18 cellular contexts compared by ENCODE assay signal in the genomic region with DNA sequence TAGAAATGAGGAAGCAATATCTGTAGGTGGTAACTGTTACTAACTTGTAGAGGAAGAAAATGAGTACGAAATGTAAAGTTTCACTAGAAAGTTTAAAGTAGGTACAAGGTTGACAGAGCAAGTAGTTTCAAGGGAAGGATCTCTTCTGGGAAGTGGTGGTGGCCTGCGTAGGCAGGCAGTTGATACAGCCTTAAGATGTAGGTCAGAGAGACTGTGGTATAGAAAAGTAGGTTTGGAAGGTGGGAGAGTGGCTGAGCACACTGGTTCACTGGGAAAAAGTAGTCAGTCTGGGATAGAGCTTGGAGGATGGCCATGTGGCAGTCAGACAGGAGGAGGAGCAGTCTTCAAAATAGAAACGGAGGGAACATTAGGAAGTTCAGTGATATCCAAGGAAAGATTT. TPM values are rescaled to one million over a fixed set of nuclear protein-coding genes. Genes with fewer than 3 reads are reported as not detected.
DNase-seq lines count a peak whose midpoint lies in the region; ATAC-seq and TF ChIP-seq lines count a peak whose summit lies in the region.
"Had no signal": no experiment of that assay in that cellular context is flagged by ENCODE, and none has a peak within 500 bp of the region (broad histone marks: within the 10 kb centered on the region; RNA-seq: fewer than 3 reads in every experiment).

No MANE protein-coding gene starts in this region.

- no peaks in the 10 kb centered on the region for H3K27me3 Mint-ChIP-seq in activated naive CD8-positive, alpha-beta T cell
- H3K27me3 Mint-ChIP-seq in activated naive CD8-positive, alpha-beta T cell treated with anti-CD3 and anti-CD28 coated beads, Interleukin-2, amount 50 U/mL, for 24 hours: no peaks in the 10 kb centered on the region
- no peaks in the 10 kb centered on the region for H3K27me3 Mint-ChIP-seq in activated CD8-positive, alpha-beta T cell treated with anti-CD3 and anti-CD28 coated beads, Interleukin-2, amount 10 ng/mL, durations not matched to agents 7 days and 5 days (ENCODE audit: low read depth)
- H3K27me3 Mint-ChIP-seq in stimulated activated naive B cell treated with anti-CD40 and anti-IgM and Interleukin-4, amounts not matched to agents 10 μg/mL and 1 μg/mL and 100 μg/mL, for 72 hours: no peaks in the 10 kb centered on the region
- H3K27me3 Mint-ChIP-seq in HFFc6 (ENCODE audit: insufficient read depth): no peaks in the 10 kb centered on the region

- TF ChIP-seq CTCF in HFFc6 (IDR thresholded peaks at IDR 0.05): no peak

- no peaks in the 10 kb centered on the region for H3K27me3 ChIP-seq in right cardiac atrium (ENCODE audit: control insufficient read depth, insufficient read depth)
- H3K27me3 ChIP-seq: gastrocnemius medialis, stomach, vagina had no signal

- H3K4me1 Mint-ChIP-seq in activated naive CD8-positive, alpha-beta T cell (ENCODE audit: low read depth): peaks cover 46% of the 10 kb centered on the region
- peaks cover 23% of the 10 kb centered on the region for H3K4me1 Mint-ChIP-seq in activated naive CD8-positive, alpha-beta T cell treated with anti-CD3 and anti-CD28 coated beads, Interleukin-2, amount 50 U/mL, for 24 hours
- H3K4me1 Mint-ChIP-seq in activated CD8-positive, alpha-beta T cell treated with anti-CD3 and anti-CD28 coated beads, Interleukin-2, amount 10 ng/mL, durations not matched to agents 7 days and 5 days (ENCODE audit: low read depth): peaks cover 27% of the 10 kb centered on the region
- H3K4me1 Mint-ChIP-seq in stimulated activated naive B cell treated with anti-CD40 and anti-IgM and Interleukin-4, amounts not matched to agents 10 μg/mL and 1 μg/mL and 100 μg/mL, for 72 hours: peaks cover 7 to 22% of the 10 kb centered on the region in 2 donors
- H3K4me1 Mint-ChIP-seq in HFFc6 (ENCODE audit: low read depth): no peaks in the 10 kb centered on the region
- H3K4me1 Mint-ChIP-seq: WTC11 had no signal

- H3K27ac ChIP-seq in right cardiac atrium (ENCODE audit: low read length): no peak overlapping the region
- H3K27ac ChIP-seq: stomach, vagina had no signal

- CTCF ChIA-PET in activated CD8-positive, alpha-beta T cell treated with anti-CD3 and anti-CD28 coated beads, Interleukin-2, amount 10 ng/mL, durations not matched to agents 7 days and 5 days (lab: Charles Lee): no interaction called here

- WGBS in right cardiac atrium: 65% methylated on average over 3 of the region's 3 CpGs

- H3K4me3 ChIP-seq in right cardiac atrium (ENCODE audit: low read length): no peak overlapping the region
- H3K4me3 ChIP-seq: gastrocnemius medialis, smooth muscle cell, stomach, vagina had no signal

- peaks cover 3% of the 10 kb centered on the region for H3K4me1 ChIP-seq in right cardiac atrium (ENCODE audit: control insufficient read depth, insufficient read depth, low read length)
- H3K4me1 ChIP-seq: vagina had no signal

- POLR2A ChIA-PET in activated CD8-positive, alpha-beta T cell treated with anti-CD3 and anti-CD28 coated beads, Interleukin-2, amount 10 ng/mL, durations not matched to agents 7 days and 5 days (lab: Charles Lee): no interaction called here

- no peak for DNase-seq in activated naive CD8-positive, alpha-beta T cell treated with anti-CD3 and anti-CD28 coated beads, Interleukin-2, amount 50 U/mL, for 24 hours
- DNase-seq in activated CD8-positive, alpha-beta T cell treated with anti-CD3 and anti-CD28 coated beads, Interleukin-2, amount 10 ng/mL, durations not matched to agents 7 days and 5 days: no peak
- DNase-seq in right cardiac atrium (peak; percentile 20 to 79 (median 60)), NCI-H2171 treated with DMSO at 0.1 percent for 48 hours (lab: John Stamatoyannopoulos, UW) (no peak), HFFc6 (no peak)
- no peak for DNase-seq in stimulated activated naive B cell treated with anti-CD40 and anti-IgM and Interleukin-4, amounts not matched to agents 10 μg/mL and 1 μg/mL and 100 μg/mL, for 72 hours
- DNase-seq: gastrocnemius medialis, HCEC 1CT, mesendoderm, NCI-H2081 treated with DMSO at 0.1 percent for 48 hours, NCI-H774, stomach had no signal

- no peak overlapping the region for H3K4me3 Mint-ChIP-seq in activated naive CD8-positive, alpha-beta T cell
- H3K4me3 Mint-ChIP-seq in activated naive CD8-positive, alpha-beta T cell treated with anti-CD3 and anti-CD28 coated beads, Interleukin-2, amount 50 U/mL, for 24 hours: no peak overlapping the region
- H3K4me3 Mint-ChIP-seq in activated CD8-positive, alpha-beta T cell treated with anti-CD3 and anti-CD28 coated beads, Interleukin-2, amount 10 ng/mL, durations not matched to agents 7 days and 5 days: no peak overlapping the region
- peak overlapping the region in 1 of 2 donors; percentile 3 for H3K4me3 Mint-ChIP-seq in stimulated activated naive B cell treated with anti-CD40 and anti-IgM and Interleukin-4, amounts not matched to agents 10 μg/mL and 1 μg/mL and 100 μg/mL, for 72 hours
- no peak overlapping the region for H3K4me3 Mint-ChIP-seq in HFFc6
- H3K4me3 Mint-ChIP-seq: WTC11 had no signal

- H3K9me3 Mint-ChIP-seq in activated naive CD8-positive, alpha-beta T cell (ENCODE audit: low read depth): no peaks in the 10 kb centered on the region
- H3K9me3 Mint-ChIP-seq in activated naive CD8-positive, alpha-beta T cell treated with anti-CD3 and anti-CD28 coated beads, Interleukin-2, amount 50 U/mL, for 24 hours: no peaks in the 10 kb centered on the region
- H3K9me3 Mint-ChIP-seq in activated CD8-positive, alpha-beta T cell treated with anti-CD3 and anti-CD28 coated beads, Interleukin-2, amount 10 ng/mL, durations not matched to agents 7 days and 5 days (ENCODE audit: insufficient read depth): no peaks in the 10 kb centered on the region
- no peaks in the 10 kb centered on the region for H3K9me3 Mint-ChIP-seq in stimulated activated naive B cell treated with anti-CD40 and anti-IgM and Interleukin-4, amounts not matched to agents 10 μg/mL and 1 μg/mL and 100 μg/mL, for 72 hours
- no peaks in the 10 kb centered on the region for H3K9me3 Mint-ChIP-seq in HFFc6
- H3K9me3 Mint-ChIP-seq: WTC11 had no signal

- no peak for ATAC-seq in activated naive CD8-positive, alpha-beta T cell treated with anti-CD3 and anti-CD28 coated beads, Interleukin-2, amount 50 U/mL, for 24 hours
- ATAC-seq in activated CD8-positive, alpha-beta T cell treated with anti-CD3 and anti-CD28 coated beads, Interleukin-2, amount 10 ng/mL, durations not matched to agents 7 days and 5 days: no peak
- ATAC-seq in right cardiac atrium (peak; percentile 69 to 77), HG03159 (IDR thresholded peaks at IDR 0.05; ENCODE audit: unreplicated experiment) (no peak)
- peak; percentile 67 to 81 for ATAC-seq in stimulated activated naive B cell treated with anti-CD40 and anti-IgM and Interleukin-4, amounts not matched to agents 10 μg/mL and 1 μg/mL and 100 μg/mL, for 72 hours (replicated peaks)
- ATAC-seq: Panc1, WTC11 had no signal

- peak overlapping the region; percentile 4 for H3K27ac Mint-ChIP-seq in activated naive CD8-positive, alpha-beta T cell
- H3K27ac Mint-ChIP-seq in activated naive CD8-positive, alpha-beta T cell treated with anti-CD3 and anti-CD28 coated beads, Interleukin-2, amount 50 U/mL, for 24 hours: no peak overlapping the region
- H3K27ac Mint-ChIP-seq in activated CD8-positive, alpha-beta T cell treated with anti-CD3 and anti-CD28 coated beads, Interleukin-2, amount 10 ng/mL, durations not matched to agents 7 days and 5 days: peak overlapping the region; percentile 26
- H3K27ac Mint-ChIP-seq in stimulated activated naive B cell treated with anti-CD40 and anti-IgM and Interleukin-4, amounts not matched to agents 10 μg/mL and 1 μg/mL and 100 μg/mL, for 72 hours: peak overlapping the region; percentile 22
- no peak overlapping the region; the same call in 1 of the 2 replicates for H3K27ac Mint-ChIP-seq in HFFc6
- H3K27ac Mint-ChIP-seq: WTC11 had no signal

- H3K9me3 ChIP-seq in right cardiac atrium (ENCODE audit: control insufficient read depth, low read length): no peaks in the 10 kb centered on the region
- H3K9me3 ChIP-seq: gastrocnemius medialis, stomach, vagina had no signal

- peaks cover 20% of the 10 kb centered on the region for H3K36me3 Mint-ChIP-seq in activated naive CD8-positive, alpha-beta T cell
- H3K36me3 Mint-ChIP-seq in activated naive CD8-positive, alpha-beta T cell treated with anti-CD3 and anti-CD28 coated beads, Interleukin-2, amount 50 U/mL, for 24 hours (ENCODE audit: low read depth): peaks cover 65% of the 10 kb centered on the region
- peaks cover 87% of the 10 kb centered on the region for H3K36me3 Mint-ChIP-seq in activated CD8-positive, alpha-beta T cell treated with anti-CD3 and anti-CD28 coated beads, Interleukin-2, amount 10 ng/mL, durations not matched to agents 7 days and 5 days (ENCODE audit: low read depth)
- H3K36me3 Mint-ChIP-seq in stimulated activated naive B cell treated with anti-CD40 and anti-IgM and Interleukin-4, amounts not matched to agents 10 μg/mL and 1 μg/mL and 100 μg/mL, for 72 hours: peaks cover 37 to 49% of the 10 kb centered on the region in 2 donors
- H3K36me3 Mint-ChIP-seq in HFFc6 (ENCODE audit: low read depth): peaks cover 37% of the 10 kb centered on the region

- intact Hi-C loops in right cardiac atrium (cut with DNase I): no loop called here

RNA-seq across cellular contexts. Expression of a gene that starts 23.5 kb away (rescaled TPM):
- 10 to 100 TPM; 74.9 to 80.1 TPM for total RNA-seq in activated CD8-positive, alpha-beta T cell treated with anti-CD3 and anti-CD28 coated beads, Interleukin-2, amount 10 ng/mL, durations not matched to agents 7 days and 5 days
- 10 to 100 TPM; 41.3 to 54.3 (median 47.1) TPM for total RNA-seq in right cardiac atrium
- polyA plus RNA-seq in right cardiac atrium: 21.0 TPM
- total RNA-seq in HFFc6 (2021; fragmentation: NEBNext Ultra II Directional; extraction: Animal tissue kit (Norgen Biotek cat#: 25700)): 10 to 100 TPM; 17.6 to 25.1 (median 21.3) TPM

Comparison
In these comparisons a context has a peak if more than half of its experiments do, and no peak if none do; other contexts are left out.
1. H3K27ac Mint-ChIP-seq: peak in activated naive CD8-positive, alpha-beta T cell (single experiment), activated CD8-positive, alpha-beta T cell treated with anti-CD3 and anti-CD28 coated beads, Interleukin-2, amount 10 ng/mL, durations not matched to agents 7 days and 5 days (single experiment) and stimulated activated naive B cell treated with anti-CD40 and anti-IgM and Interleukin-4, amounts not matched to agents 10 μg/mL and 1 μg/mL and 100 μg/mL, for 72 hours (single experiment); none in activated naive CD8-positive, alpha-beta T cell treated with anti-CD3 and anti-CD28 coated beads, Interleukin-2, amount 50 U/mL, for 24 hours (single experiment) and HFFc6 (single experiment).
2. ATAC-seq: peak in right cardiac atrium (2 of 2) and stimulated activated naive B cell treated with anti-CD40 and anti-IgM and Interleukin-4, amounts not matched to agents 10 μg/mL and 1 μg/mL and 100 μg/mL, for 72 hours (2 of 2); none in activated naive CD8-positive, alpha-beta T cell treated with anti-CD3 and anti-CD28 coated beads, Interleukin-2, amount 50 U/mL, for 24 hours (single experiment), activated CD8-positive, alpha-beta T cell treated with anti-CD3 and anti-CD28 coated beads, Interleukin-2, amount 10 ng/mL, durations not matched to agents 7 days and 5 days (single experiment) and HG03159 (single experiment).
3. DNase-seq: peak in right cardiac atrium (3 of 3); none in activated naive CD8-positive, alpha-beta T cell treated with anti-CD3 and anti-CD28 coated beads, Interleukin-2, amount 50 U/mL, for 24 hours (single experiment), activated CD8-positive, alpha-beta T cell treated with anti-CD3 and anti-CD28 coated beads, Interleukin-2, amount 10 ng/mL, durations not matched to agents 7 days and 5 days (single experiment), stimulated activated naive B cell treated with anti-CD40 and anti-IgM and Interleukin-4, amounts not matched to agents 10 μg/mL and 1 μg/mL and 100 μg/mL, for 72 hours (single experiment), NCI-H2171 treated with DMSO at 0.1 percent for 48 hours (single experiment) and HFFc6 (single experiment).